ENCODE assay signal across 15 cellular contexts in genomic region chr13:68509734-68510621, GRCh38.
DNase-seq lines count a peak whose midpoint lies in the region; ATAC-seq lines count a peak whose summit lies in the region.
"Had no signal": no experiment of that assay in that cellular context is flagged by ENCODE, and none has a peak within 500 bp of the region (broad histone marks: within the 10 kb centered on the region; RNA-seq: fewer than 3 reads in every experiment).

No MANE protein-coding gene starts in this region.

- H3K9me3 Mint-ChIP-seq in memory B cell, result no peaks in the 10 kb centered on the region

- H3K27me3 Mint-ChIP-seq in memory B cell, result no peaks in the 10 kb centered on the region
- H3K27me3 Mint-ChIP-seq: CD4-positive, CD25-positive, alpha-beta regulatory T cell had no signal

- no peak for DNase-seq in memory B cell (ENCODE audit: low spot score in 2 of 2)
- DNase-seq in SHP77 (lab: John Stamatoyannopoulos, UW), result no peak
- no peak for DNase-seq in activated CD4-positive, alpha-beta T cell treated with anti-CD3 and anti-CD28 coated beads, Interleukin-2, amount 50 U/mL, for 1 hour
- DNase-seq in stimulated activated CD4-positive, alpha-beta T cell treated with anti-CD3 and anti-CD28 coated beads, Interleukin-2, amount 100 ng/mL, for 48 hours, result no peak
- DNase-seq in anterior cingulate cortex (lab: John Stamatoyannopoulos, UW), result no peak
- DNase-seq: activated CD4-positive, alpha-beta T cell treated with anti-CD3 and anti-CD28 coated beads for 1 hour; activated T-cell treated with anti-CD3 and anti-CD28 coated beads, Interleukin-2, amount 50 U/mL, for 48 hours; aorta; CD4-positive, CD25-positive, alpha-beta regulatory T cell; NCI-H2081; retina had no signal

- H3K27ac Mint-ChIP-seq in memory B cell, result peak overlapping the region; percentile 79
- H3K27ac Mint-ChIP-seq: CD4-positive, CD25-positive, alpha-beta regulatory T cell had no signal

- H3K4me3 Mint-ChIP-seq in memory B cell, result peak overlapping the region; percentile 60
- H3K4me3 Mint-ChIP-seq: CD4-positive, CD25-positive, alpha-beta regulatory T cell had no signal

- H3K36me3 Mint-ChIP-seq in memory B cell, result no peaks in the 10 kb centered on the region
- H3K36me3 Mint-ChIP-seq: CD4-positive, CD25-positive, alpha-beta regulatory T cell had no signal

- ATAC-seq in GM19035 (IDR thresholded peaks at IDR 0.05; ENCODE audit: unreplicated experiment) (peak; percentile 75), HG02623 (IDR thresholded peaks at IDR 0.05; ENCODE audit: unreplicated experiment) (peak; percentile 58), HG03558 (IDR thresholded peaks at IDR 0.05; ENCODE audit: extremely low read depth, unreplicated experiment) (peak; percentile 61), memory B cell (ENCODE audit: low read depth) (peak; percentile 95)
- ATAC-seq: K562 had no signal

- H3K4me1 Mint-ChIP-seq in memory B cell, result peaks cover 17% of the 10 kb centered on the region
- H3K4me1 Mint-ChIP-seq: CD4-positive, CD25-positive, alpha-beta regulatory T cell had no signal
